Comparison of ENCODE assay signal across 21 cellular contexts in the genomic region with DNA sequence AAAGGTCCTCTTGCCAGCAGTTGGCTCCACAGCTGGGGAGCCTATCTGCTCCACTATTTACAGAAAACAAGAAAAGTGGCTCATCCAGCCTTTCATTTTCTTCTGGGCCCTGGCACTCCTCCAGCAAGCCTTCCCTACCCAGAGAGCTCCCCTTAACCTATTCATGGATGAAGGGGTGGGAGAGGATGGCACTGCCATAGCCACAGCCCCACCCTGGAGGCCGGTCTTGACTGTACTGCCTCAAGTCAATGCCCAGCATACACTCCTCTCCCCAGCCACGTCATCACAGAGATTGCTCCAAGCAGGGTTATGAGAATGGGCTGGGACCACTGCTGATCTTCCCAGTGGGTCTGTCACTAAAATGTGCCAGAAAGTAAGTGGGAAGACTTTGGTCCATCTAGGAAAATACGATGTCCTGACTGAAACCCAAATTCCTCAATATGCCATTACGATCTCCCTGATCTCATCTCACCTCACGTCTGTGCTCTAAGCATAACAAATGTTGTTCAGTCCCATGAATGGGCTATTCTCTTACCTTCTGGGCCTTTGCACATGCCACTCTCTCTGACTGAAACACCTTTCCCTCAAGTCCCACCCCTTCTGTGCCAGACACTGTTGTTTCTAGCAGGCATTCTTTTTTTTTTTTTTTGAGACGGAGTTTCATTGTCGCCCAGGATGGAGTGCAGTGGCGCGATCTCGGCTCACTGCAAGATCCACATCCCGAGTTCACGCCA. TPM values are rescaled to one million over a fixed set of nuclear protein-coding genes. Genes with fewer than 3 reads are reported as not detected.
DNase-seq lines count a peak whose midpoint lies in the region; ATAC-seq, FAIRE-seq and TF ChIP-seq lines count a peak whose summit lies in the region.
"Had no signal": no experiment of that assay in that cellular context is flagged by ENCODE, and none has a peak within 500 bp of the region (broad histone marks: within the 10 kb centered on the region; RNA-seq: fewer than 3 reads in every experiment).

No MANE protein-coding gene starts in this region.

- ATAC-seq in activated naive CD8-positive, alpha-beta T cell treated with anti-CD3 and anti-CD28 coated beads, Interleukin-2, amount 10 ng/mL, durations not matched to agents 7 days and 5 days (ENCODE audit: low read depth) = no peak
- no peak for ATAC-seq in GM19463 (IDR thresholded peaks at IDR 0.05; ENCODE audit: unreplicated experiment)

- H3K23me2 ChIP-seq in H1 (ENCODE audit: low read depth, low read length) = peaks cover 5% of the 10 kb centered on the region; the same call in 1 of the 2 replicates

- TF ChIP-seq CTCF in RWPE1 (conservative IDR thresholded peaks at IDR 0.05; ENCODE audit: low read depth) = no peak
- TF ChIP-seq CTCF in H1 (IDR thresholded peaks at IDR 0.05; ENCODE audit: control extremely low read depth in 1 of 3, insufficient read depth in 1 of 3, low read depth in 1 of 3, low read length in 3 of 3) = no peak
- no peak for TF ChIP-seq CTCF in ascending aorta (IDR thresholded peaks at IDR 0.05)

- CTCF ChIA-PET in RWPE1 (lab: Yijun Ruan, JAX) = interaction anchor here (0.6 to 1.4 kb wide), 2 partner anchors 36 to 107 kb away, joined by 4 to 5 read pairs; no protein-coding TSS in a partner anchor
- CTCF ChIA-PET in H1 (lab: Charles Lee; ENCODE audit: partially characterized antibody) = interaction anchor here (1.0 to 1.9 kb wide), 2 partner anchors 9 to 11 kb away, joined by 5 to 6 read pairs; no protein-coding TSS in a partner anchor

- intact Hi-C loops in ascending aorta (cut with DNase I) = no loop called here

- H3K4me2 ChIP-seq in H1 (ENCODE audit: insufficient read depth in 1 of 2, low read depth in 2 of 2, low read length in 2 of 2) (no peak overlapping the region; a peak in 1 of 4 replicates), mesenchymal stem cell (ENCODE audit: low read length, poor library complexity, severe bottlenecking) (no peak overlapping the region)
- H3K4me2 ChIP-seq: PC-9 had no signal

- no peak overlapping the region for H2BK20ac ChIP-seq in H1 (ENCODE audit: low read length)

- TF ChIP-seq RAD21 in H1 (IDR thresholded peaks at IDR 0.05 in 1 of 2, conservative IDR thresholded peaks at IDR 0.05 in 1 of 2; ENCODE audit: low read depth in 2 of 2, low read length in 2 of 2) = no peak

- H4K20me1 ChIP-seq in H1 (replicated peaks in 1 of 2; ENCODE audit: control insufficient read depth in 1 of 2, insufficient read depth in 2 of 2, low read length in 2 of 2) = no peaks in the 10 kb centered on the region

- H3K4me1 Mint-ChIP-seq in activated naive CD8-positive, alpha-beta T cell treated with anti-CD3 and anti-CD28 coated beads, Interleukin-2, amount 10 ng/mL, durations not matched to agents 7 days and 5 days = peaks cover 50% of the 10 kb centered on the region
- peaks cover 41% of the 10 kb centered on the region for H3K4me1 Mint-ChIP-seq in activated naive CD8-positive, alpha-beta T cell treated with anti-CD3 and anti-CD28 coated beads for 36 hours

- H4K5ac ChIP-seq in H1 (ENCODE audit: insufficient read length, low read depth, low read length) = no peak overlapping the region

- no peak overlapping the region for H2AFZ ChIP-seq in H1 (ENCODE audit: low read length)
- no peak overlapping the region for H2AFZ ChIP-seq in mesenchymal stem cell (ENCODE audit: low read depth, low read length)
- H2AFZ ChIP-seq: PC-9 had no signal

- H3K79me2 ChIP-seq in H1 (ENCODE audit: control insufficient read depth in 1 of 2, insufficient read depth in 2 of 2, low read length in 2 of 2) = no peaks in the 10 kb centered on the region

- 88% methylated on average over 7 of the region's 12 CpGs; no CpG with 5 or more reads in 1 of the 2 experiments for WGBS in H1 (ENCODE audit: extremely low coverage in 1 of 2, insufficient coverage in 1 of 2, insufficient read length in 1 of 2, insufficient replicate concordance in 2 of 2, low coverage in 1 of 2, low lambda C conversion rate in 2 of 2, missing lambda C conversion rate in 1 of 2), 2 experiments
- 95% methylated on average over 11 of the region's 12 CpGs for WGBS in mesenchymal stem cell

- no peak overlapping the region for H3K14ac ChIP-seq in H1 (ENCODE audit: insufficient read length)
- no peak overlapping the region for H3K14ac ChIP-seq in mesenchymal stem cell (ENCODE audit: low read length in 2 of 2)

- H3K18ac ChIP-seq in H1 (ENCODE audit: extremely low read depth, low read length) (no peak overlapping the region), mesenchymal stem cell (ENCODE audit: low read depth in 1 of 2, low read length in 2 of 2) (no peak overlapping the region)

- no peak for TF ChIP-seq POLR2A in H1 (IDR thresholded peaks at IDR 0.05; ENCODE audit: control extremely low read depth in 1 of 2, low read depth in 2 of 2, low read length in 2 of 2)

- H3K56ac ChIP-seq in H1 (replicated peaks; ENCODE audit: insufficient read length, low read depth, low read length) = no peak overlapping the region

- H3K9ac ChIP-seq in H1 (replicated peaks in 1 of 4; ENCODE audit: extremely low read depth in 1 of 4, low read depth in 3 of 4, low read length in 3 of 4) = no peak overlapping the region
- H3K9ac ChIP-seq in mesenchymal stem cell (ENCODE audit: low read length) = no peak overlapping the region

- H2BK120ac ChIP-seq in H1 (replicated peaks; ENCODE audit: low read depth, low read length) = no peak overlapping the region
- no peak overlapping the region for H2BK120ac ChIP-seq in mesenchymal stem cell (ENCODE audit: low read depth, low read length)

- POLR2A ChIA-PET in activated naive CD8-positive, alpha-beta T cell treated with anti-CD3 and anti-CD28 coated beads, Interleukin-2, amount 10 ng/mL, durations not matched to agents 7 days and 5 days (lab: Charles Lee) = interaction anchor here (0.6 to 2.3 kb wide), 2 partner anchors 28 to 122 kb away, joined by 4 to 8 read pairs; no protein-coding TSS in a partner anchor
- POLR2A ChIA-PET in RWPE1 (lab: Yijun Ruan, JAX; ENCODE audit: low non-redundant PET) (no interaction called here), H1 (lab: Charles Lee; ENCODE audit: partially characterized antibody) (interaction anchor here (0.7 to 1.4 kb wide), 4 partner anchors 10 to 383 kb away, joined by 3 read pairs; no protein-coding TSS in a partner anchor)

- H3K4me1 ChIP-seq in H1 (replicated peaks in 1 of 4; ENCODE audit: control insufficient read depth in 3 of 4, insufficient read depth in 4 of 4, low read length in 3 of 4) (peaks cover 11 to 34% (median 22%) of the 10 kb centered on the region in 4 experiments), mesenchymal stem cell (ENCODE audit: control insufficient read depth, insufficient read depth, low read depth, low read length) (peaks cover 14% of the 10 kb centered on the region), ascending aorta (no peaks in the 10 kb centered on the region)
- H3K4me1 ChIP-seq: Caco-2 had no signal

- H3K9me3 ChIP-seq in H1 (ENCODE audit: insufficient read depth in 2 of 2, low read depth in 1 of 2, low read length in 1 of 2) = no peaks in the 10 kb centered on the region
- no peaks in the 10 kb centered on the region for H3K9me3 ChIP-seq in mesenchymal stem cell (ENCODE audit: control insufficient read depth, low read length)
- H3K9me3 ChIP-seq in ascending aorta = no peaks in the 10 kb centered on the region
- H3K9me3 ChIP-seq: Caco-2 had no signal

- H3K4me3 Mint-ChIP-seq in activated naive CD8-positive, alpha-beta T cell treated with anti-CD3 and anti-CD28 coated beads, Interleukin-2, amount 10 ng/mL, durations not matched to agents 7 days and 5 days = no peak overlapping the region
- H3K4me3 Mint-ChIP-seq in activated naive CD8-positive, alpha-beta T cell treated with anti-CD3 and anti-CD28 coated beads for 36 hours = no peak overlapping the region

- H3K23ac ChIP-seq in H1 (ENCODE audit: insufficient read length) = no peak overlapping the region
- no peak overlapping the region for H3K23ac ChIP-seq in mesenchymal stem cell (ENCODE audit: low read length in 2 of 2)

- H4K91ac ChIP-seq in H1 (replicated peaks; ENCODE audit: insufficient read length, low read length) = peak overlapping the region; percentile 76
- no peak overlapping the region for H4K91ac ChIP-seq in mesenchymal stem cell (ENCODE audit: low read length)

- H3K79me1 ChIP-seq in H1 (ENCODE audit: low read depth, low read length) (no peaks in the 10 kb centered on the region; the same call in 1 of the 2 replicates), mesenchymal stem cell (replicated peaks; ENCODE audit: low read length, poor library complexity, severe bottlenecking) (no peaks in the 10 kb centered on the region)

- H3K4ac ChIP-seq in H1 (replicated peaks; ENCODE audit: insufficient read length, low read depth, low read length) = no peak overlapping the region
- H3K4ac ChIP-seq in mesenchymal stem cell (ENCODE audit: low read depth in 1 of 2, low read length in 2 of 2) = no peak overlapping the region

- no peak for DNase-seq in activated naive CD8-positive, alpha-beta T cell treated with anti-CD3 and anti-CD28 coated beads, Interleukin-2, amount 10 ng/mL, durations not matched to agents 7 days and 5 days
- no peak for DNase-seq in activated naive CD8-positive, alpha-beta T cell treated with anti-CD3 and anti-CD28 coated beads for 36 hours
- DNase-seq in RWPE1 (ENCODE audit: low spot score) (no peak), H1 (ENCODE audit: low read depth in 1 of 2, low spot score in 2 of 2) (no peak), nucleus accumbens (lab: John Stamatoyannopoulos, UW) (no peak), mesenchymal stem cell (no peak), ascending aorta (ENCODE audit: low spot score in 2 of 2) (no peak)
- DNase-seq: activated CD4-positive, alpha-beta T cell treated with anti-CD3 and anti-CD28 coated beads for 1 hour; activated T-cell treated with anti-CD3 and anti-CD28 coated beads, Interleukin-2, amount 50 U/mL, for 1 hour; Caco-2; HCEC 1CT; left ventricle myocardium superior; NCI-H1417; NCI-H82; stimulated activated CD4-positive, alpha-beta T cell treated with anti-CD3 and anti-CD28 coated beads, Interleukin-2, amount 100 ng/mL, for 48 hours; substantia nigra had no signal

- H3K36me3 ChIP-seq in H1 (ENCODE audit: control insufficient read depth in 2 of 4, insufficient read depth in 4 of 4, low read length in 3 of 4) (peaks cover 13 to 35% (median 23%) of the 10 kb centered on the region in 4 experiments), mesenchymal stem cell (ENCODE audit: control insufficient read depth in 1 of 2, insufficient read depth in 2 of 2, low read depth in 1 of 2, low read length in 2 of 2) (peaks cover 36 to 41% of the 10 kb centered on the region in 2 experiments), ascending aorta (peaks cover 41 to 47% of the 10 kb centered on the region in 2 donors)

- peaks cover 3% of the 10 kb centered on the region for H3K9me3 Mint-ChIP-seq in activated naive CD8-positive, alpha-beta T cell treated with anti-CD3 and anti-CD28 coated beads, Interleukin-2, amount 10 ng/mL, durations not matched to agents 7 days and 5 days
- peaks cover 10% of the 10 kb centered on the region for H3K9me3 Mint-ChIP-seq in activated naive CD8-positive, alpha-beta T cell treated with anti-CD3 and anti-CD28 coated beads for 36 hours

- peak overlapping the region; percentile 36 for H3K27ac Mint-ChIP-seq in activated naive CD8-positive, alpha-beta T cell treated with anti-CD3 and anti-CD28 coated beads, Interleukin-2, amount 10 ng/mL, durations not matched to agents 7 days and 5 days
- H3K27ac Mint-ChIP-seq in activated naive CD8-positive, alpha-beta T cell treated with anti-CD3 and anti-CD28 coated beads for 36 hours = no peak overlapping the region

- H3K27me3 Mint-ChIP-seq in activated naive CD8-positive, alpha-beta T cell treated with anti-CD3 and anti-CD28 coated beads, Interleukin-2, amount 10 ng/mL, durations not matched to agents 7 days and 5 days = no peaks in the 10 kb centered on the region
- peaks cover 4% of the 10 kb centered on the region for H3K27me3 Mint-ChIP-seq in activated naive CD8-positive, alpha-beta T cell treated with anti-CD3 and anti-CD28 coated beads for 36 hours

- H3K27me3 ChIP-seq in H1 (replicated peaks in 1 of 4; ENCODE audit: control insufficient read depth in 3 of 4, extremely low read depth in 1 of 4, insufficient read depth in 3 of 4, low read length in 3 of 4) (no peaks in the 10 kb centered on the region), mesenchymal stem cell (ENCODE audit: control insufficient read depth in 1 of 2, insufficient read depth in 1 of 2, low read length in 2 of 2) (no peaks in the 10 kb centered on the region), ascending aorta (no peaks in the 10 kb centered on the region)
- H3K27me3 ChIP-seq: cardiac muscle cell had no signal

- no peak overlapping the region for H4K8ac ChIP-seq in H1 (ENCODE audit: extremely low read depth, insufficient read depth, low read length)
- no peak overlapping the region for H4K8ac ChIP-seq in mesenchymal stem cell (ENCODE audit: low read length)

- TF ChIP-seq EP300 in H1 (IDR thresholded peaks at IDR 0.05; ENCODE audit: borderline replicate concordance in 1 of 2, low read depth in 2 of 2, low read length in 2 of 2) = no peak

- FAIRE-seq in H1 (lab: Jason Lieb, UNC) = no peak
- FAIRE-seq: urothelium cell line had no signal

- H3K4me3 ChIP-seq in H1 (ENCODE audit: extremely low read depth in 1 of 4, insufficient read depth in 2 of 4, low read depth in 3 of 4, low read length in 4 of 4) (no peak overlapping the region), mesenchymal stem cell (ENCODE audit: insufficient read depth in 1 of 2, low read depth in 1 of 2, low read length in 2 of 2) (no peak overlapping the region), ascending aorta (no peak overlapping the region)
- H3K4me3 ChIP-seq: cardiac muscle cell, PC-9 had no signal

- peak overlapping the region; percentile 74 for H3K27ac ChIP-seq in RWPE1
- H3K27ac ChIP-seq in H1 (ENCODE audit: low read depth, low read length) = no peak overlapping the region
- no peak overlapping the region for H3K27ac ChIP-seq in mesenchymal stem cell (ENCODE audit: low read length, poor library complexity, severe bottlenecking)
- H3K27ac ChIP-seq in ascending aorta = no peak overlapping the region
- H3K27ac ChIP-seq: cardiac muscle cell, PC-9 had no signal

- H2BK15ac ChIP-seq in H1 (ENCODE audit: low read length) (no peak overlapping the region), mesenchymal stem cell (ENCODE audit: low read depth, poor library complexity, severe bottlenecking) (no peak overlapping the region)

- H2BK12ac ChIP-seq in H1 (ENCODE audit: low read depth, low read length) = no peak overlapping the region
- no peak overlapping the region for H2BK12ac ChIP-seq in mesenchymal stem cell (ENCODE audit: low read length in 2 of 2)

- H2AK5ac ChIP-seq in H1 (ENCODE audit: low read depth, low read length) = no peak overlapping the region
- H2AK5ac ChIP-seq in mesenchymal stem cell (ENCODE audit: low read length, severe bottlenecking) = no peak overlapping the region

- H2BK5ac ChIP-seq in H1 (ENCODE audit: low read depth, low read length) (no peak overlapping the region), mesenchymal stem cell (ENCODE audit: low read depth, low read length, poor library complexity, severe bottlenecking) (no peak overlapping the region)

- H3K36me3 Mint-ChIP-seq in activated naive CD8-positive, alpha-beta T cell treated with anti-CD3 and anti-CD28 coated beads, Interleukin-2, amount 10 ng/mL, durations not matched to agents 7 days and 5 days = peaks cover 55% of the 10 kb centered on the region
- peaks cover 60% of the 10 kb centered on the region for H3K36me3 Mint-ChIP-seq in activated naive CD8-positive, alpha-beta T cell treated with anti-CD3 and anti-CD28 coated beads for 36 hours

RNA-seq across cellular contexts. Expression of gene PTAFR, which starts 21.4 kb away (rescaled TPM):
- 1 to 10 TPM in 1 of 2 experiments, under 1 TPM in 1; 0.99 to 1.1 TPM for total RNA-seq in activated naive CD8-positive, alpha-beta T cell treated with anti-CD3 and anti-CD28 coated beads, Interleukin-2, amount 10 ng/mL, durations not matched to agents 7 days and 5 days
- under 1 TPM; 0.22 to 0.29 TPM for total RNA-seq in activated naive CD8-positive, alpha-beta T cell treated with anti-CD3 and anti-CD28 coated beads for 36 hours
- total RNA-seq in H1 (2021; fragmentation: NEBNext Ultra II Directional; extraction: Animal tissue kit (Norgen Biotek cat#: 25700)) = 1.2 TPM in 2 replicates
- polyA plus RNA-seq in H1 (2011; rRNA removed) = 3.4 and 4.9 TPM in 2 replicates
- polyA plus RNA-seq in H1 (2011; cell fraction: cytosol; rRNA removed) = 2.7 TPM
- polyA plus RNA-seq in H1 (2011; cell fraction: nucleus; rRNA removed) = 1.2 TPM
- 1.4 to 1.6 TPM (median 1.5 TPM) in 4 replicates for polyA plus RNA-seq in H1 (2012, experiment 1 of 2)
- 1.3 TPM for polyA plus RNA-seq in H1 (2012, experiment 2 of 2)
- 1.8 TPM for polyA plus RNA-seq in H1 (2013, experiment 1 of 2)
- polyA plus RNA-seq in H1 (2013, experiment 2 of 2) = 2.0 TPM
- 5.5 and 6.6 TPM in 2 replicates for polyA minus RNA-seq in H1 (2011; rRNA and poly(A)+ RNA removed)
- polyA minus RNA-seq in H1 (2011; cell fraction: cytosol; rRNA and poly(A)+ RNA removed) = 0.73 TPM
- 1.4 TPM for polyA minus RNA-seq in H1 (2011; cell fraction: nucleus; rRNA and poly(A)+ RNA removed)
- 0.07 TPM for polyA plus RNA-seq in mesenchymal stem cell (2013, experiment 1 of 2)
- 0.08 TPM for polyA plus RNA-seq in mesenchymal stem cell (2013, experiment 2 of 2)
- 13.1 TPM for total RNA-seq in ascending aorta
- total RNA-seq: glomerular endothelial cell had no signal
- polyA plus RNA-seq: cardiac muscle cell had no signal

RNA-seq across cellular contexts. Expression of gene DNAJC8, which starts 35.0 kb away (rescaled TPM):
- 100 to 1,000 TPM; 106 TPM for total RNA-seq in activated naive CD8-positive, alpha-beta T cell treated with anti-CD3 and anti-CD28 coated beads, Interleukin-2, amount 10 ng/mL, durations not matched to agents 7 days and 5 days
- 100 to 1,000 TPM; 109 to 121 TPM for total RNA-seq in activated naive CD8-positive, alpha-beta T cell treated with anti-CD3 and anti-CD28 coated beads for 36 hours
- total RNA-seq in H1 (2021; fragmentation: NEBNext Ultra II Directional; extraction: Animal tissue kit (Norgen Biotek cat#: 25700)) = 129 and 134 TPM in 2 replicates
- polyA plus RNA-seq in H1 (2011; rRNA removed) = 74.1 and 116 TPM in 2 replicates
- polyA plus RNA-seq in H1 (2011; cell fraction: cytosol; rRNA removed) = 105 TPM
- 44.7 TPM for polyA plus RNA-seq in H1 (2011; cell fraction: nucleus; rRNA removed)
- polyA plus RNA-seq in H1 (2012, experiment 1 of 2) = 116 to 133 TPM (median 119 TPM) in 4 replicates
- 116 TPM for polyA plus RNA-seq in H1 (2012, experiment 2 of 2)
- polyA plus RNA-seq in H1 (2013, experiment 1 of 2) = 155 TPM
- polyA plus RNA-seq in H1 (2013, experiment 2 of 2) = 156 TPM
- polyA minus RNA-seq in H1 (2011; rRNA and poly(A)+ RNA removed) = 31.2 and 38.8 TPM in 2 replicates
- polyA minus RNA-seq in H1 (2011; cell fraction: cytosol; rRNA and poly(A)+ RNA removed) = 19.2 TPM
- polyA minus RNA-seq in H1 (2011; cell fraction: nucleus; rRNA and poly(A)+ RNA removed) = 23.8 TPM
- 128 TPM for polyA plus RNA-seq in mesenchymal stem cell (2013, experiment 1 of 2)
- polyA plus RNA-seq in mesenchymal stem cell (2013, experiment 2 of 2) = 125 TPM
- total RNA-seq in ascending aorta = 65.2 TPM

RNA-seq across cellular contexts. Expression of gene ATP5IF1, which starts 38.1 kb away (rescaled TPM):
- total RNA-seq in activated naive CD8-positive, alpha-beta T cell treated with anti-CD3 and anti-CD28 coated beads, Interleukin-2, amount 10 ng/mL, durations not matched to agents 7 days and 5 days = 100 to 1,000 TPM; 209 to 222 TPM
- 100 to 1,000 TPM; 180 to 197 TPM for total RNA-seq in activated naive CD8-positive, alpha-beta T cell treated with anti-CD3 and anti-CD28 coated beads for 36 hours
- total RNA-seq in H1 (2021; fragmentation: NEBNext Ultra II Directional; extraction: Animal tissue kit (Norgen Biotek cat#: 25700)) = 198 and 202 TPM in 2 replicates
- 242 and 292 TPM in 2 replicates for polyA plus RNA-seq in H1 (2011; rRNA removed)
- polyA plus RNA-seq in H1 (2011; cell fraction: cytosol; rRNA removed) = 541 TPM
- polyA plus RNA-seq in H1 (2011; cell fraction: nucleus; rRNA removed) = 149 TPM
- polyA plus RNA-seq in H1 (2012, experiment 1 of 2) = 353 to 427 TPM (median 404 TPM) in 4 replicates
- 148 TPM for polyA plus RNA-seq in H1 (2012, experiment 2 of 2)
- polyA plus RNA-seq in H1 (2013, experiment 1 of 2) = 547 TPM
- 580 TPM for polyA plus RNA-seq in H1 (2013, experiment 2 of 2)
- 16.3 and 22.7 TPM in 2 replicates for polyA minus RNA-seq in H1 (2011; rRNA and poly(A)+ RNA removed)
- 88.7 TPM for polyA minus RNA-seq in H1 (2011; cell fraction: cytosol; rRNA and poly(A)+ RNA removed)
- polyA minus RNA-seq in H1 (2011; cell fraction: nucleus; rRNA and poly(A)+ RNA removed) = 56.0 TPM
- 410 TPM for polyA plus RNA-seq in mesenchymal stem cell (2013, experiment 1 of 2)
- 423 TPM for polyA plus RNA-seq in mesenchymal stem cell (2013, experiment 2 of 2)
- total RNA-seq in ascending aorta = 220 TPM
